In genomic region chr12:96068636-96069035, GRCh38 we compare ENCODE assay signal across 7 cellular contexts.
"Had no signal": no experiment of that assay in that cellular context is flagged by ENCODE, and none has a peak within 500 bp of the region (broad histone marks: within the 10 kb centered on the region; RNA-seq: fewer than 3 reads in every experiment).

No MANE protein-coding gene starts in this region.

- H3K27me3 Mint-ChIP-seq: IgD-negative memory B cell had no signal

- FAIRE-seq: HepG2, HTR-8/SVneo, K562 had no signal

- DNase-seq: IMR-90, KBM-7 had no signal

- H3K9me3 Mint-ChIP-seq: IgD-negative memory B cell had no signal

- H3K27ac ChIP-seq: HL-60 had no signal

- H3K4me3 ChIP-seq: K562 had no signal

- ATAC-seq: HepG2, K562 had no signal

- H3K36me3 Mint-ChIP-seq: IgD-negative memory B cell had no signal

- H3K4me3 Mint-ChIP-seq: IgD-negative memory B cell had no signal
